8 cellular contexts compared by ENCODE assay signal in genomic region chr4:122716825-122717448, GRCh38. TPM values are rescaled to one million over a fixed set of nuclear protein-coding genes. Genes with fewer than 3 reads are reported as not detected.
DNase-seq lines count a peak whose midpoint lies in the region; ATAC-seq and TF ChIP-seq lines count a peak whose summit lies in the region.

No MANE protein-coding gene starts in this region.

- ATAC-seq in GM18508 (IDR thresholded peaks at IDR 0.05; ENCODE audit: insufficient read depth, unreplicated experiment) (peak; percentile 73), HG02981 (IDR thresholded peaks at IDR 0.05; ENCODE audit: unreplicated experiment) (peak; percentile 86)

- H3K27me3 ChIP-seq in endodermal cell (ENCODE audit: control insufficient read depth, insufficient read depth, low read length, poor library complexity, severe bottlenecking): no peaks in the 10 kb centered on the region

- H3K4me1 Mint-ChIP-seq in endodermal cell: no peaks in the 10 kb centered on the region

- TF ChIP-seq CTCF in AG10803 (conservative IDR thresholded peaks at IDR 0.05; ENCODE audit: low read length): peak; percentile 98
- peak; percentile 96 for TF ChIP-seq CTCF in endodermal cell (conservative IDR thresholded peaks at IDR 0.05)

- H3K36me3 Mint-ChIP-seq in endodermal cell (ENCODE audit: low read depth): no peaks in the 10 kb centered on the region

- H3K4me3 ChIP-seq in AG10803 (ENCODE audit: low read length) (no peak overlapping the region), endodermal cell (ENCODE audit: low read length) (no peak overlapping the region)

- no peak overlapping the region for H3K9ac ChIP-seq in endodermal cell (ENCODE audit: extremely low read depth, low read length, poor library complexity, severe bottlenecking)

- 40% methylated on average over 4 of the region's 4 CpGs; no CpG with 5 or more reads in 1 of the 2 experiments for WGBS in endodermal cell (ENCODE audit: insufficient coverage in 1 of 2, insufficient read length in 1 of 2), 2 experiments

- H3K27ac Mint-ChIP-seq in endodermal cell: no peak overlapping the region

- DNase-seq in AG10803 (ENCODE audit: low read depth) (peak; percentile 61), NCI-H526 treated with DMSO at 0.1 percent for 48 hours (lab: John Stamatoyannopoulos, UW) (peak; percentile 61), endodermal cell (peak; percentile 87), mucosa of gallbladder (ENCODE audit: low spot score) (peak; percentile 64)
- DNase-seq in activated CD8-positive, alpha-beta memory T cell treated with anti-CD3 and anti-CD28 coated beads for 4 hours (ENCODE audit: low read depth in 2 of 2): peak; percentile 35 to 50
- DNase-seq in stimulated activated naive CD4-positive, alpha-beta T cell (lab: John Stamatoyannopoulos, UW): peak; percentile 14 to 66 (median 32)

- no peaks in the 10 kb centered on the region for H3K27me3 Mint-ChIP-seq in endodermal cell (ENCODE audit: insufficient read depth)

- no peak overlapping the region for H3K27ac ChIP-seq in endodermal cell (ENCODE audit: low read depth, low read length)

- H3K4me1 ChIP-seq in endodermal cell (ENCODE audit: control insufficient read depth, insufficient read depth, low read length): no peaks in the 10 kb centered on the region

- no peaks in the 10 kb centered on the region for H3K9me3 ChIP-seq in endodermal cell (ENCODE audit: control insufficient read depth, low read length)

- H3K4me3 Mint-ChIP-seq in endodermal cell: no peak overlapping the region

- H3K9me3 Mint-ChIP-seq in endodermal cell: no peaks in the 10 kb centered on the region

- H3K36me3 ChIP-seq in endodermal cell (ENCODE audit: control insufficient read depth, insufficient read depth, low read length): no peaks in the 10 kb centered on the region

RNA-seq across cellular contexts. Expression of gene BBS12, which starts 15.6 kb away (rescaled TPM):
- total RNA-seq in endodermal cell (1 to 10 TPM; 4.1 to 4.2 TPM), mucosa of gallbladder (4.1 TPM)
- 6.2 TPM for polyA plus RNA-seq in endodermal cell (2013, experiment 1 of 2)
- 5.4 TPM for polyA plus RNA-seq in endodermal cell (2013, experiment 2 of 2)

Comparison
In these comparisons a context has a peak if more than half of its experiments do, and no peak if none do; other contexts are left out.
1. DNase-seq: peak in every context shown above with its lines; median percentile 87 in endodermal cell; 64 in mucosa of gallbladder; 61 in AG10803; 61 in NCI-H526 treated with DMSO at 0.1 percent for 48 hours; 42 in activated CD8-positive, alpha-beta memory T cell treated with anti-CD3 and anti-CD28 coated beads for 4 hours; 32 in stimulated activated naive CD4-positive, alpha-beta T cell.